9 cellular contexts compared by ENCODE assay signal in genomic region chr4:26342328-26343040, GRCh38. TPM values are rescaled to one million over a fixed set of nuclear protein-coding genes. Genes with fewer than 3 reads are reported as not detected.
DNase-seq lines count a peak whose midpoint lies in the region; ATAC-seq, FAIRE-seq and TF ChIP-seq lines count a peak whose summit lies in the region.
"Had no signal": no experiment of that assay in that cellular context is flagged by ENCODE, and none has a peak within 500 bp of the region (broad histone marks: within the 10 kb centered on the region; RNA-seq: fewer than 3 reads in every experiment).

No MANE protein-coding gene starts in this region.

- ATAC-seq in left lung (peak; percentile 82), natural killer cell (no peak)

- peak overlapping the region; percentile 10 for H3K4me3 Mint-ChIP-seq in astrocyte (ENCODE audit: unreplicated experiment)
- no peak overlapping the region for H3K4me3 Mint-ChIP-seq in natural killer cell
- no peak overlapping the region for H3K4me3 Mint-ChIP-seq in activated CD4-positive, alpha-beta memory T cell treated with anti-CD3 and anti-CD28 coated beads, Interleukin-2, amount 10 ng/mL, durations not matched to agents 7 days and 5 days

- H2AFZ ChIP-seq in astrocyte (ENCODE audit: low read depth, low read length), result no peak overlapping the region

- peaks cover 93% of the 10 kb centered on the region for H3K79me2 ChIP-seq in astrocyte (ENCODE audit: insufficient read depth, low read length)

- H3K4me1 Mint-ChIP-seq in astrocyte (ENCODE audit: low read depth, unreplicated experiment) (peaks cover 40% of the 10 kb centered on the region), natural killer cell (peaks cover 43 to 54% of the 10 kb centered on the region in 2 donors)
- H3K4me1 Mint-ChIP-seq in activated CD4-positive, alpha-beta memory T cell treated with anti-CD3 and anti-CD28 coated beads, Interleukin-2, amount 10 ng/mL, durations not matched to agents 7 days and 5 days, result peaks cover 62% of the 10 kb centered on the region

- H3K4me1 ChIP-seq in HEK293 (ENCODE audit: control insufficient read depth, insufficient read depth, low read length), result peaks cover 4% of the 10 kb centered on the region; the same call in 1 of the 2 replicates
- peaks cover 23% of the 10 kb centered on the region for H3K4me1 ChIP-seq in astrocyte (ENCODE audit: insufficient read depth, low read length)
- peaks cover 7 to 63% of the 10 kb centered on the region in 2 donors for H3K4me1 ChIP-seq in left lung

- peaks cover 4% of the 10 kb centered on the region for H3K36me3 Mint-ChIP-seq in astrocyte (ENCODE audit: low read depth, unreplicated experiment)
- H3K36me3 Mint-ChIP-seq in natural killer cell, result no peaks in the 10 kb centered on the region
- peaks cover 16% of the 10 kb centered on the region for H3K36me3 Mint-ChIP-seq in activated CD4-positive, alpha-beta memory T cell treated with anti-CD3 and anti-CD28 coated beads, Interleukin-2, amount 10 ng/mL, durations not matched to agents 7 days and 5 days (ENCODE audit: low read depth)

- peak overlapping the region; percentile 52 for H3K9ac ChIP-seq in astrocyte (ENCODE audit: low read length)

- CTCF ChIA-PET in AG04449 (lab: Yijun Ruan, JAX) (interaction anchor here (0.5 to 11.1 kb wide), 3 partner anchors 12 to 355 kb away, joined by 3 to 121 read pairs (median 3); no protein-coding TSS in a partner anchor), HEK293 (lab: Yijun Ruan, JAX) (interaction anchor here (0.6 to 0.9 kb wide), 3 partner anchors 13 to 273 kb away, joined by 3 read pairs; no protein-coding TSS in a partner anchor)
- CTCF ChIA-PET in activated CD4-positive, alpha-beta memory T cell treated with anti-CD3 and anti-CD28 coated beads, Interleukin-2, amount 10 ng/mL, durations not matched to agents 7 days and 5 days (lab: Charles Lee), result interaction anchor here (4.4 kb wide), 1 partner anchor 11 kb away, joined by 32 read pairs; no protein-coding TSS in a partner anchor

- H3K27ac Mint-ChIP-seq in astrocyte (ENCODE audit: unreplicated experiment), result peak overlapping the region; percentile 77
- no peak overlapping the region for H3K27ac Mint-ChIP-seq in natural killer cell
- H3K27ac Mint-ChIP-seq in activated CD4-positive, alpha-beta memory T cell treated with anti-CD3 and anti-CD28 coated beads, Interleukin-2, amount 10 ng/mL, durations not matched to agents 7 days and 5 days, result no peak overlapping the region

- no peak overlapping the region for H3K27ac ChIP-seq in HEK293 (ENCODE audit: extremely low read depth, low read depth, low read length)
- peak overlapping the region; percentile 65 for H3K27ac ChIP-seq in astrocyte (ENCODE audit: low read depth, low read length)
- H3K27ac ChIP-seq in left lung, result no peak overlapping the region

- H3K27me3 ChIP-seq in astrocyte (ENCODE audit: insufficient read depth, low read length) (no peaks in the 10 kb centered on the region), left lung (no peaks in the 10 kb centered on the region)

- intact Hi-C loops in left lung (cut with DNase I), result no loop called here
- intact Hi-C loops in natural killer cell (cut with micrococcal nuclease), result no loop called here

- no peaks in the 10 kb centered on the region for H3K36me3 ChIP-seq in HEK293 (ENCODE audit: control insufficient read depth in 2 of 2, insufficient read depth in 1 of 2, low read length in 2 of 2)
- H3K36me3 ChIP-seq in astrocyte (ENCODE audit: insufficient read depth, low read length), result no peaks in the 10 kb centered on the region
- no peaks in the 10 kb centered on the region for H3K36me3 ChIP-seq in left lung

- DNase-seq in AG04449 (ENCODE audit: low read depth, low spot score) (peak; percentile 70), astrocyte (ENCODE audit: low read depth) (peak; percentile 97), left lung (no peak), natural killer cell (no peak), frontal cortex (ENCODE audit: low spot score in 2 of 2) (no peak), NCI-H2107 (lab: John Stamatoyannopoulos, UW) (no peak)
- no peak for DNase-seq in activated CD4-positive, alpha-beta memory T cell treated with anti-CD3 and anti-CD28 coated beads, Interleukin-2, amount 10 ng/mL, durations not matched to agents 7 days and 5 days
- DNase-seq: activated effector memory CD4-positive, alpha-beta T cell treated with anti-CD3 and anti-CD28 coated beads, Interleukin-2, amount 50 U/mL, for 16 hours had no signal

- peak overlapping the region; percentile 67 for H3K4me2 ChIP-seq in astrocyte (ENCODE audit: low read length)

- TF ChIP-seq CTCF in AG04449 (IDR thresholded peaks at IDR 0.05; ENCODE audit: insufficient read depth, low read length, missing control alignments), result no peak
- TF ChIP-seq CTCF in HEK293 (tag by site-specific recombination; IDR thresholded peaks at IDR 0.05), result no peak
- no peak for TF ChIP-seq CTCF in astrocyte (IDR thresholded peaks at IDR 0.05; ENCODE audit: insufficient read depth, low read depth, low read length)
- no peak for TF ChIP-seq CTCF in left lung (IDR thresholded peaks at IDR 0.05)
- TF ChIP-seq CTCF in natural killer cell (IDR thresholded peaks at IDR 0.05), result no peak

- POLR2A ChIA-PET in AG04449 (lab: Yijun Ruan, JAX), result no interaction called here
- POLR2A ChIA-PET in HEK293 (lab: Yijun Ruan, JAX), result no interaction called here
- POLR2A ChIA-PET in activated CD4-positive, alpha-beta memory T cell treated with anti-CD3 and anti-CD28 coated beads, Interleukin-2, amount 10 ng/mL, durations not matched to agents 7 days and 5 days (lab: Charles Lee), result no interaction called here

- no peaks in the 10 kb centered on the region for H3K9me3 Mint-ChIP-seq in astrocyte (ENCODE audit: unreplicated experiment)
- no peaks in the 10 kb centered on the region for H3K9me3 Mint-ChIP-seq in natural killer cell
- no peaks in the 10 kb centered on the region for H3K9me3 Mint-ChIP-seq in activated CD4-positive, alpha-beta memory T cell treated with anti-CD3 and anti-CD28 coated beads, Interleukin-2, amount 10 ng/mL, durations not matched to agents 7 days and 5 days

- peak; percentile 99 for FAIRE-seq in astrocyte (lab: Jason Lieb, UNC)
- FAIRE-seq in frontal cortex (lab: Jason Lieb, UNC), result no peak

- H3K27me3 Mint-ChIP-seq in astrocyte (ENCODE audit: low read depth, unreplicated experiment) (no peaks in the 10 kb centered on the region), natural killer cell (ENCODE audit: low read depth in 2 of 2) (no peaks in the 10 kb centered on the region)
- H3K27me3 Mint-ChIP-seq in activated CD4-positive, alpha-beta memory T cell treated with anti-CD3 and anti-CD28 coated beads, Interleukin-2, amount 10 ng/mL, durations not matched to agents 7 days and 5 days, result no peaks in the 10 kb centered on the region

- H3K4me3 ChIP-seq in AG04449 (ENCODE audit: low read depth, low read length), result no peak overlapping the region
- H3K4me3 ChIP-seq in HEK293 (ENCODE audit: low read depth, low read length), result no peak overlapping the region
- H3K4me3 ChIP-seq in astrocyte (ENCODE audit: insufficient read depth, low read depth, low read length), result no peak overlapping the region
- no peak overlapping the region for H3K4me3 ChIP-seq in left lung

- H3K9me3 ChIP-seq in HEK293 (ENCODE audit: control insufficient read depth, insufficient read depth, low read depth, low read length) (no peaks in the 10 kb centered on the region), astrocyte (ENCODE audit: insufficient read depth, low read depth, low read length) (no peaks in the 10 kb centered on the region), left lung (no peaks in the 10 kb centered on the region)

- H4K20me1 ChIP-seq in astrocyte (ENCODE audit: insufficient read depth, low read length), result peaks cover 83% of the 10 kb centered on the region

TF ChIP-seq in HEK293, 187 proteins besides CTCF, POLR2A, EP300 and RAD21 (continues in another document):
- TF ChIP-seq PRDM1 (tag by site-specific recombination; IDR thresholded peaks at IDR 0.05) (peak; percentile 75), ZNF776 (tag by site-specific recombination; IDR thresholded peaks at IDR 0.05; ENCODE audit: borderline replicate concordance) (no peak), ZNF449 (tag by site-specific recombination; IDR thresholded peaks at IDR 0.05) (no peak), ZNF26 (tag by site-specific recombination; IDR thresholded peaks at IDR 0.05) (no peak), BCL11B (tag by site-specific recombination; IDR thresholded peaks at IDR 0.05; ENCODE audit: low read depth) (no peak), ZNF561 (tag by site-specific recombination; IDR thresholded peaks at IDR 0.05; ENCODE audit: borderline replicate concordance) (no peak), IKZF3 (tag by site-specific recombination; IDR thresholded peaks at IDR 0.05) (peak; percentile 54; the same call in 1 of the 2 replicates), ZNF571 (tag by site-specific recombination; IDR thresholded peaks at IDR 0.05) (no peak), OVOL3 (tag by site-specific recombination; IDR thresholded peaks at IDR 0.05) (no peak)

RNA-seq across cellular contexts. Expression of gene RBPJ, which starts 21.7 kb away (rescaled TPM):
- 96.3 and 96.7 TPM in 2 replicates for total RNA-seq in astrocyte
- 100 to 1,000 TPM in 1 of 2 donors, 10 to 100 TPM in 1; 88.6 to 127 TPM for total RNA-seq in left lung
- total RNA-seq in natural killer cell, result 10 to 100 TPM; 46.4 to 53.3 (median 48.8) TPM
- total RNA-seq in frontal cortex, result 77.0 TPM
- total RNA-seq in activated CD4-positive, alpha-beta memory T cell treated with anti-CD3 and anti-CD28 coated beads, Interleukin-2, amount 10 ng/mL, durations not matched to agents 7 days and 5 days, result 100 to 1,000 TPM; 137 to 144 TPM

Comparison
In these comparisons a context has a peak if more than half of its experiments do, and no peak if none do; other contexts are left out.
1. DNase-seq: peak in AG04449 (single experiment) and astrocyte (single experiment); none in left lung (0 of 2), natural killer cell (single experiment), frontal cortex (0 of 2), NCI-H2107 (single experiment) and activated CD4-positive, alpha-beta memory T cell treated with anti-CD3 and anti-CD28 coated beads, Interleukin-2, amount 10 ng/mL, durations not matched to agents 7 days and 5 days (single experiment).